Comparison of ENCODE assay signal across 8 cellular contexts in the genomic region with DNA sequence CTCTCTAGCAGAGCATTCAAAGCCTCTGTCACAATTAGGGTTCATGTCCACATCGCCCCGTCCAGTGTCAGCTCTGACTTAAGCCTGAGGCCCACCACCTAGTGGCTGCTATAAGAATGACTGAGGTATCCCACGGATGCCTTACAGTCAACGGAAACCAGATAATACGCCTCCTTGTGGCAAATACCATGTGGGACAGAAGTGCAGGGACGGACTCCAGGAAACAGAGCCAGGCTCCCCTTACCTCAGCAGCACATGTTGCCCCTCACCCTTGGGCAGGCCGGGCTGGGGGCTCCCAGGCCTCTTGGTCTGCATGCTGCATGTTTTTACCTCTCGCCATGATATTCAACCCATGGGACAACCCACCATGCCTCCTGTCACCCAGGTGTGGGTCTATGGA.
DNase-seq lines count a peak whose midpoint lies in the region; ATAC-seq and TF ChIP-seq lines count a peak whose summit lies in the region.

No MANE protein-coding gene starts in this region.

- TF ChIP-seq CTCF in glutamatergic neuron (IDR thresholded peaks at IDR 0.05; ENCODE audit: partially characterized antibody, unreplicated experiment) = peak; percentile 90

- ATAC-seq in HG03039 (IDR thresholded peaks at IDR 0.05; ENCODE audit: unreplicated experiment) = peak; percentile 51
- peak; percentile 31 for ATAC-seq in sciatic nerve
- ATAC-seq in GM18907 (IDR thresholded peaks at IDR 0.05; ENCODE audit: unreplicated experiment) = no peak

- no peaks in the 10 kb centered on the region for H3K27me3 Mint-ChIP-seq in glutamatergic neuron (ENCODE audit: unreplicated experiment)

- peaks cover under 1% of the 10 kb centered on the region for H3K36me3 Mint-ChIP-seq in glutamatergic neuron (ENCODE audit: unreplicated experiment)

- H3K4me1 Mint-ChIP-seq in glutamatergic neuron (ENCODE audit: low read depth, unreplicated experiment) = peaks cover 6% of the 10 kb centered on the region

- DNase-seq in NCI-H1417 (lab: John Stamatoyannopoulos, UW) (peak; percentile 56 to 74 (median 61)), NCI-H1417 treated with DMSO at 0.1 percent for 48 hours (lab: John Stamatoyannopoulos, UW) (no peak), NCI-H82 (lab: John Stamatoyannopoulos, UW) (peak; percentile 92), activated T-cell treated with anti-CD3 and anti-CD28 coated beads for 48 hours (ENCODE audit: low read depth) (peak; percentile 22), glutamatergic neuron (peak; percentile 71), sciatic nerve (ENCODE audit: low spot score) (no peak)

- intact Hi-C loops in sciatic nerve (cut with DNase I) = no loop called here

- H3K4me3 Mint-ChIP-seq in glutamatergic neuron (ENCODE audit: unreplicated experiment) = no peak overlapping the region

- no peaks in the 10 kb centered on the region for H3K9me3 Mint-ChIP-seq in glutamatergic neuron (ENCODE audit: unreplicated experiment)

- no peak overlapping the region for H3K27ac Mint-ChIP-seq in glutamatergic neuron (ENCODE audit: unreplicated experiment)

Comparison
In these comparisons a context has a peak if more than half of its experiments do, and no peak if none do; other contexts are left out.
1. DNase-seq: peak in NCI-H1417 (3 of 3), NCI-H82 (single experiment), activated T-cell treated with anti-CD3 and anti-CD28 coated beads for 48 hours (single experiment) and glutamatergic neuron (single experiment); none in NCI-H1417 treated with DMSO at 0.1 percent for 48 hours (single experiment) and sciatic nerve (single experiment).